8 cellular contexts compared by ENCODE assay signal in genomic region chr17:50206604-50207293, GRCh38. TPM values are rescaled to one million over a fixed set of nuclear protein-coding genes. Genes with fewer than 3 reads are reported as not detected.
DNase-seq lines count a peak whose midpoint lies in the region; ATAC-seq, FAIRE-seq and TF ChIP-seq lines count a peak whose summit lies in the region.

No MANE protein-coding gene starts in this region.

- H2AFZ ChIP-seq in HepG2 (ENCODE audit: low read length): no peak overlapping the region
- H2AFZ ChIP-seq in PC-9: no peak overlapping the region
- H2AFZ ChIP-seq in MM.1S (ENCODE audit: low read length): no peak overlapping the region

- H3K79me2 ChIP-seq in HepG2 (ENCODE audit: insufficient read depth, low read length) (no peaks in the 10 kb centered on the region), PC-9 (ENCODE audit: low read depth) (no peaks in the 10 kb centered on the region), MM.1S (ENCODE audit: low read length) (no peaks in the 10 kb centered on the region)

- H3K27ac Mint-ChIP-seq in activated naive CD8-positive, alpha-beta T cell treated with anti-CD3 and anti-CD28 coated beads for 36 hours: no peak overlapping the region

- in situ Hi-C loops in HepG2 (cut with HindIII; ENCODE audit: extremely low pct_ligation_motif_present, low pct_unique_long_range_greater_than_20kb): loop anchor here (5.0 kb wide), 1 partner anchor 66 kb away; the partner anchor contains the start of gene TMEM92
- in situ Hi-C loops in KBM-7 (cut with MboI; ENCODE audit: low pct_unique_long_range_greater_than_20kb, low sequenced_read_pairs): no loop called here

- H3K9ac ChIP-seq in HepG2 (ENCODE audit: insufficient read depth, low read depth, low read length) (no peak overlapping the region), MM.1S (ENCODE audit: low read length) (no peak overlapping the region)

- no peak overlapping the region for H3K4me2 ChIP-seq in HepG2 (ENCODE audit: low read depth, low read length)
- no peak overlapping the region for H3K4me2 ChIP-seq in PC-9
- H3K4me2 ChIP-seq in MM.1S (ENCODE audit: low read depth, low read length): no peak overlapping the region

- H3K4me1 ChIP-seq in HepG2 (ENCODE audit: insufficient read depth, low read length): peaks cover 34% of the 10 kb centered on the region
- H3K4me1 ChIP-seq in right lobe of liver: no peaks in the 10 kb centered on the region
- peaks cover 79% of the 10 kb centered on the region for H3K4me1 ChIP-seq in vagina
- peaks cover 12% of the 10 kb centered on the region for H3K4me1 ChIP-seq in PC-9 (replicated peaks; ENCODE audit: insufficient read depth)
- H3K4me1 ChIP-seq in MM.1S (ENCODE audit: low read length): no peaks in the 10 kb centered on the region

- intact Hi-C loops in HepG2 (cut with micrococcal nuclease; ENCODE audit: unreplicated experiment): no loop called here
- intact Hi-C loops in right lobe of liver (cut with DNase I): no loop called here
- intact Hi-C loops in vagina (cut with DNase I): no loop called here
- intact Hi-C loops in PC-9 (cut with micrococcal nuclease; ENCODE audit: unreplicated experiment): loop anchor here (10.0 kb wide), 1 partner anchor 488 kb away; no protein-coding TSS in a partner anchor

- TF ChIP-seq CTCF in HepG2 (CRISPR knock-in tag; IDR thresholded peaks at IDR 0.05): no peak
- TF ChIP-seq CTCF in right lobe of liver (IDR thresholded peaks at IDR 0.05): no peak
- TF ChIP-seq CTCF in vagina (IDR thresholded peaks at IDR 0.05): no peak
- no peak for TF ChIP-seq CTCF in PC-9 (conservative IDR thresholded peaks at IDR 0.05)
- TF ChIP-seq CTCF in MM.1S (IDR thresholded peaks at IDR 0.05; ENCODE audit: low read length): no peak

- H3K9me2 ChIP-seq in PC-9 (ENCODE audit: insufficient read depth) (no peaks in the 10 kb centered on the region), MM.1S (replicated peaks; ENCODE audit: insufficient read depth, low read length) (no peaks in the 10 kb centered on the region)

- WGBS in HepG2 (ENCODE audit: low lambda C conversion rate): 16% methylated on average over 18 of the region's 18 CpGs
- 15% methylated on average over 17 of the region's 18 CpGs for WGBS in right lobe of liver (ENCODE audit: insufficient coverage, low coverage, low lambda C conversion rate, missing lambda C conversion rate)

- H3K9me3 Mint-ChIP-seq in activated naive CD8-positive, alpha-beta T cell treated with anti-CD3 and anti-CD28 coated beads for 36 hours: no peaks in the 10 kb centered on the region

- H3K27ac ChIP-seq in HepG2 (ENCODE audit: extremely low read length, insufficient read depth, low read length) (no peak overlapping the region), right lobe of liver (no peak overlapping the region), vagina (peak overlapping the region; percentile 97), PC-9 (no peak overlapping the region), MM.1S (ENCODE audit: low read length) (no peak overlapping the region)

- H3K4me3 ChIP-seq in HepG2 (replicated peaks in 1 of 3; ENCODE audit: insufficient read depth in 1 of 3, low read depth in 2 of 3, low read length in 3 of 3): no peak overlapping the region
- H3K4me3 ChIP-seq in right lobe of liver: no peak overlapping the region
- H3K4me3 ChIP-seq in vagina: peak overlapping the region in 1 of 2 donors; percentile 33
- H3K4me3 ChIP-seq in PC-9: no peak overlapping the region
- H3K4me3 ChIP-seq in MM.1S (ENCODE audit: low read length): no peak overlapping the region

- POLR2A ChIA-PET in HepG2 (lab: Yijun Ruan, JAX) (no interaction called here), PC-9 (lab: Charles Lee; ENCODE audit: unreplicated experiment) (no interaction called here)

- no peak overlapping the region for H3K4me3 Mint-ChIP-seq in activated naive CD8-positive, alpha-beta T cell treated with anti-CD3 and anti-CD28 coated beads for 36 hours

- TF ChIP-seq EP300 in HepG2 (IDR thresholded peaks at IDR 0.05; ENCODE audit: low read depth in 2 of 2, low read length in 2 of 2) (no peak), HepG2 (CRISPR knock-in tag; IDR thresholded peaks at IDR 0.05; ENCODE audit: borderline replicate concordance) (no peak)

- H3K27me3 ChIP-seq in HepG2 (ENCODE audit: control insufficient read depth in 1 of 2, insufficient read depth in 2 of 2, low read length in 2 of 2) (peaks cover 8 to 87% of the 10 kb centered on the region in 2 experiments), right lobe of liver (no peaks in the 10 kb centered on the region), vagina (no peaks in the 10 kb centered on the region), PC-9 (ENCODE audit: insufficient read depth, low read depth) (peaks cover 66% of the 10 kb centered on the region), MM.1S (replicated peaks; ENCODE audit: insufficient read depth, low read length) (peaks cover 82% of the 10 kb centered on the region)

- DNase-seq in HepG2 (ENCODE audit: low spot score) (no peak), right lobe of liver (no peak), left kidney (ENCODE audit: low read depth, low spot score) (peak; percentile 85), vagina (ENCODE audit: extremely low spot score in 2 of 2) (no peak), PC-9 (no peak), MM.1S (no peak), KBM-7 (no peak)
- DNase-seq in activated naive CD8-positive, alpha-beta T cell treated with anti-CD3 and anti-CD28 coated beads for 36 hours: peak; percentile 42

- CTCF ChIA-PET in HepG2 (lab: Yijun Ruan, JAX; ENCODE audit: low intra/inter-chr PET ratio, low total read pairs) (no interaction called here), PC-9 (lab: Charles Lee) (interaction anchor here (0.6 to 0.7 kb wide), 2 partner anchors 9 to 39 kb away, joined by 8 to 12 read pairs; no protein-coding TSS in a partner anchor)

- H3K36me3 Mint-ChIP-seq in activated naive CD8-positive, alpha-beta T cell treated with anti-CD3 and anti-CD28 coated beads for 36 hours: no peaks in the 10 kb centered on the region

- H3K27me3 Mint-ChIP-seq in activated naive CD8-positive, alpha-beta T cell treated with anti-CD3 and anti-CD28 coated beads for 36 hours: peaks cover 74% of the 10 kb centered on the region

- no peak for FAIRE-seq in HepG2 (lab: Jason Lieb, UNC)

- TF ChIP-seq RAD21 in HepG2 (CRISPR knock-in tag; IDR thresholded peaks at IDR 0.05): no peak

- no peaks in the 10 kb centered on the region for H4K20me1 ChIP-seq in HepG2 (ENCODE audit: insufficient read depth, low read length)
- H4K20me1 ChIP-seq in PC-9 (ENCODE audit: insufficient read depth): no peaks in the 10 kb centered on the region
- H4K20me1 ChIP-seq in MM.1S (ENCODE audit: insufficient read depth, low read length): no peaks in the 10 kb centered on the region

- H3K9me3 ChIP-seq in HepG2 (ENCODE audit: low read length): no peaks in the 10 kb centered on the region
- no peaks in the 10 kb centered on the region for H3K9me3 ChIP-seq in right lobe of liver
- H3K9me3 ChIP-seq in vagina: no peaks in the 10 kb centered on the region
- H3K9me3 ChIP-seq in PC-9 (ENCODE audit: insufficient read depth, low read depth): no peaks in the 10 kb centered on the region
- no peaks in the 10 kb centered on the region for H3K9me3 ChIP-seq in MM.1S (replicated peaks; ENCODE audit: insufficient read depth, low read length)

- TF ChIP-seq POLR2A in HepG2 (IDR thresholded peaks at IDR 0.05; ENCODE audit: insufficient read depth in 1 of 2, low read depth in 2 of 2, low read length in 2 of 2): no peak
- TF ChIP-seq POLR2A in right lobe of liver (IDR thresholded peaks at IDR 0.05): no peak
- TF ChIP-seq POLR2A in vagina (IDR thresholded peaks at IDR 0.05): no peak

- BruUV-seq in HepG2 (replicated peaks; lab: Mats Ljungman, UMichigan) (no TSS peak), PC-9 (replicated peaks; lab: Mats Ljungman, UMichigan) (no TSS peak)

- H3K36me3 ChIP-seq in HepG2 (replicated peaks in 1 of 2; ENCODE audit: control insufficient read depth in 1 of 2, insufficient read depth in 2 of 2, low read length in 2 of 2): no peaks in the 10 kb centered on the region
- H3K36me3 ChIP-seq in right lobe of liver: no peaks in the 10 kb centered on the region
- no peaks in the 10 kb centered on the region for H3K36me3 ChIP-seq in vagina
- no peaks in the 10 kb centered on the region for H3K36me3 ChIP-seq in PC-9 (ENCODE audit: low read depth)
- no peaks in the 10 kb centered on the region for H3K36me3 ChIP-seq in MM.1S (replicated peaks; ENCODE audit: insufficient read depth, low read length)

- no peak for ATAC-seq in HepG2
- ATAC-seq in right lobe of liver: no peak

- H3F3A ChIP-seq in PC-9 (ENCODE audit: insufficient read depth, low read depth) (no peaks in the 10 kb centered on the region), MM.1S (ENCODE audit: insufficient read depth, low read length) (no peaks in the 10 kb centered on the region)

- peaks cover 3% of the 10 kb centered on the region for H3K4me1 Mint-ChIP-seq in activated naive CD8-positive, alpha-beta T cell treated with anti-CD3 and anti-CD28 coated beads for 36 hours

RNA-seq across cellular contexts. Expression of gene COL1A1, which starts 5.3 kb away (rescaled TPM):
- total RNA-seq in HepG2 (2016; rRNA removed; fragmentation: Illumina TruSeq; extraction: Trizol) (0.17 TPM in 1 of 2 replicates, not detected in the other), right lobe of liver (100 to 1,000 TPM in 1 of 6 experiments, 10 to 100 TPM in 4, 1 to 10 TPM in 1; 9.3 to 109 (median 34.7) TPM), vagina (171 TPM), PC-9 (2021) (20.7 and 29.5 TPM in 2 replicates)
- total RNA-seq in HepG2 (2016; cell fraction: cytosol; rRNA removed; fragmentation: Illumina TruSeq; extraction: Trizol; ENCODE audit: low read depth): not detected in 2 replicates
- total RNA-seq in HepG2 (2016; cell fraction: insoluble cytoplasmic fraction; rRNA removed; fragmentation: Illumina TruSeq; extraction: Trizol): 0.03 and 0.06 TPM in 2 replicates
- total RNA-seq in HepG2 (2016; cell fraction: membrane; rRNA removed; fragmentation: Illumina TruSeq; extraction: Trizol): 0.09 and 0.24 TPM in 2 replicates
- total RNA-seq in HepG2 (2016; cell fraction: nucleus; rRNA removed; fragmentation: Illumina TruSeq; extraction: Trizol): 0.68 and 0.72 TPM in 2 replicates
- polyA plus RNA-seq in HepG2 (2011; rRNA removed): 0.05 and 0.14 TPM in 2 replicates
- polyA plus RNA-seq in HepG2 (2011; cell fraction: cytosol; rRNA removed): 0.01 TPM in 1 of 2 replicates, not detected in the other
- 1.7 and 2.5 TPM in 2 replicates for polyA plus RNA-seq in HepG2 (2011; cell fraction: nucleus; rRNA removed)
- polyA plus RNA-seq in HepG2 (2012): 0.19 TPM in 2 replicates
- 0.03 TPM in 1 of 2 replicates, not detected in the other for polyA plus RNA-seq in HepG2 (2016; cell fraction: cytosol; fragmentation: Illumina TruSeq; extraction: Trizol; ENCODE audit: low read depth)
- polyA plus RNA-seq in HepG2 (2016; cell fraction: insoluble cytoplasmic fraction; fragmentation: Illumina TruSeq; extraction: Trizol; ENCODE audit: low read depth): 0.07 TPM in 1 of 2 replicates, not detected in the other
- polyA plus RNA-seq in HepG2 (2016; cell fraction: membrane; fragmentation: Illumina TruSeq; extraction: Trizol; ENCODE audit: low read depth): not detected in 2 replicates
- 1.00 and 2.8 TPM in 2 replicates for polyA plus RNA-seq in HepG2 (2016; cell fraction: nucleus; fragmentation: Illumina TruSeq; extraction: Trizol; ENCODE audit: insufficient read depth, low read depth)
- polyA minus RNA-seq in HepG2 (2011; rRNA and poly(A)+ RNA removed; ENCODE audit: low replicate concordance): 35.8 TPM in 1 of 2 replicates, not detected in the other
- 0.70 and 0.79 TPM in 2 replicates for polyA minus RNA-seq in HepG2 (2011; cell fraction: cytosol; rRNA and poly(A)+ RNA removed)
- polyA minus RNA-seq in HepG2 (2011; cell fraction: nucleus; rRNA and poly(A)+ RNA removed): 0.52 and 1.2 TPM in 2 replicates
- under 1 TPM; 0.72 to 0.78 TPM for total RNA-seq in activated naive CD8-positive, alpha-beta T cell treated with anti-CD3 and anti-CD28 coated beads for 36 hours

RNA-seq across cellular contexts. Expression of gene SGCA, which starts 40.9 kb away (rescaled TPM):
- total RNA-seq in HepG2 (2016; rRNA removed; fragmentation: Illumina TruSeq; extraction: Trizol): not detected in 2 replicates
- not detected in 2 replicates for total RNA-seq in HepG2 (2016; cell fraction: cytosol; rRNA removed; fragmentation: Illumina TruSeq; extraction: Trizol; ENCODE audit: low read depth)
- total RNA-seq in HepG2 (2016; cell fraction: insoluble cytoplasmic fraction; rRNA removed; fragmentation: Illumina TruSeq; extraction: Trizol): not detected in 2 replicates
- not detected in 2 replicates for total RNA-seq in HepG2 (2016; cell fraction: membrane; rRNA removed; fragmentation: Illumina TruSeq; extraction: Trizol)
- not detected in 2 replicates for total RNA-seq in HepG2 (2016; cell fraction: nucleus; rRNA removed; fragmentation: Illumina TruSeq; extraction: Trizol)
- polyA plus RNA-seq in HepG2 (2011; rRNA removed): not detected in 2 replicates
- polyA plus RNA-seq in HepG2 (2011; cell fraction: cytosol; rRNA removed): not detected in 2 replicates
- 0.42 TPM in 1 of 2 replicates, not detected in the other for polyA plus RNA-seq in HepG2 (2011; cell fraction: nucleus; rRNA removed)
- not detected in 2 replicates for polyA plus RNA-seq in HepG2 (2012)
- polyA plus RNA-seq in HepG2 (2016; cell fraction: cytosol; fragmentation: Illumina TruSeq; extraction: Trizol; ENCODE audit: low read depth): not detected in 2 replicates
- not detected in 2 replicates for polyA plus RNA-seq in HepG2 (2016; cell fraction: insoluble cytoplasmic fraction; fragmentation: Illumina TruSeq; extraction: Trizol; ENCODE audit: low read depth)
- not detected in 2 replicates for polyA plus RNA-seq in HepG2 (2016; cell fraction: membrane; fragmentation: Illumina TruSeq; extraction: Trizol; ENCODE audit: low read depth)
- not detected in 2 replicates for polyA plus RNA-seq in HepG2 (2016; cell fraction: nucleus; fragmentation: Illumina TruSeq; extraction: Trizol; ENCODE audit: insufficient read depth, low read depth)
- polyA minus RNA-seq in HepG2 (2011; rRNA and poly(A)+ RNA removed; ENCODE audit: low replicate concordance): 0.19 TPM in 1 of 2 replicates, not detected in the other
- polyA minus RNA-seq in HepG2 (2011; cell fraction: cytosol; rRNA and poly(A)+ RNA removed): not detected in 2 replicates
- polyA minus RNA-seq in HepG2 (2011; cell fraction: nucleus; rRNA and poly(A)+ RNA removed): not detected in 2 replicates
- 1 to 10 TPM in 4 of 6 experiments, under 1 TPM in 2; 0.48 to 2.8 (median 1.6) TPM for total RNA-seq in right lobe of liver
- under 1 TPM in 1 of 2 experiments, not detected in 1; 0.38 TPM for total RNA-seq in activated naive CD8-positive, alpha-beta T cell treated with anti-CD3 and anti-CD28 coated beads for 36 hours
- total RNA-seq in vagina: 2.2 TPM
- not detected in 2 replicates for total RNA-seq in PC-9 (2021)

RNA-seq across cellular contexts. Expression of gene PPP1R9B, which starts 56.3 kb away (rescaled TPM):
- 11.0 and 15.8 TPM in 2 replicates for total RNA-seq in HepG2 (2016; rRNA removed; fragmentation: Illumina TruSeq; extraction: Trizol)
- total RNA-seq in HepG2 (2016; cell fraction: cytosol; rRNA removed; fragmentation: Illumina TruSeq; extraction: Trizol; ENCODE audit: low read depth): 1.3 and 1.6 TPM in 2 replicates
- total RNA-seq in HepG2 (2016; cell fraction: insoluble cytoplasmic fraction; rRNA removed; fragmentation: Illumina TruSeq; extraction: Trizol): 8.3 and 16.2 TPM in 2 replicates
- total RNA-seq in HepG2 (2016; cell fraction: membrane; rRNA removed; fragmentation: Illumina TruSeq; extraction: Trizol): 7.0 and 7.3 TPM in 2 replicates
- total RNA-seq in HepG2 (2016; cell fraction: nucleus; rRNA removed; fragmentation: Illumina TruSeq; extraction: Trizol): 10.9 and 13.5 TPM in 2 replicates
- 8.7 and 9.4 TPM in 2 replicates for polyA plus RNA-seq in HepG2 (2011; rRNA removed)
- 7.4 and 9.0 TPM in 2 replicates for polyA plus RNA-seq in HepG2 (2011; cell fraction: cytosol; rRNA removed)
- 13.1 and 16.4 TPM in 2 replicates for polyA plus RNA-seq in HepG2 (2011; cell fraction: nucleus; rRNA removed)
- 9.8 and 11.6 TPM in 2 replicates for polyA plus RNA-seq in HepG2 (2012)
- 1.2 and 1.4 TPM in 2 replicates for polyA plus RNA-seq in HepG2 (2016; cell fraction: cytosol; fragmentation: Illumina TruSeq; extraction: Trizol; ENCODE audit: low read depth)
- polyA plus RNA-seq in HepG2 (2016; cell fraction: insoluble cytoplasmic fraction; fragmentation: Illumina TruSeq; extraction: Trizol; ENCODE audit: low read depth): 14.2 and 17.2 TPM in 2 replicates
- polyA plus RNA-seq in HepG2 (2016; cell fraction: membrane; fragmentation: Illumina TruSeq; extraction: Trizol; ENCODE audit: low read depth): 7.2 TPM in 2 replicates
- polyA plus RNA-seq in HepG2 (2016; cell fraction: nucleus; fragmentation: Illumina TruSeq; extraction: Trizol; ENCODE audit: insufficient read depth, low read depth): 35.0 and 35.2 TPM in 2 replicates
- polyA minus RNA-seq in HepG2 (2011; rRNA and poly(A)+ RNA removed; ENCODE audit: low replicate concordance): 15.4 and 32.3 TPM in 2 replicates
- polyA minus RNA-seq in HepG2 (2011; cell fraction: cytosol; rRNA and poly(A)+ RNA removed): 7.3 and 11.8 TPM in 2 replicates
- polyA minus RNA-seq in HepG2 (2011; cell fraction: nucleus; rRNA and poly(A)+ RNA removed): 7.8 and 9.3 TPM in 2 replicates
- total RNA-seq in right lobe of liver: 10 to 100 TPM in 5 of 6 experiments, 1 to 10 TPM in 1; 9.9 to 18.1 (median 12.0) TPM
- total RNA-seq in activated naive CD8-positive, alpha-beta T cell treated with anti-CD3 and anti-CD28 coated beads for 36 hours: 10 to 100 TPM; 50.9 to 52.0 TPM
- total RNA-seq in vagina: 37.6 TPM
- 34.0 and 35.8 TPM in 2 replicates for total RNA-seq in PC-9 (2021)

Comparison
In these comparisons a context has a peak if more than half of its experiments do, and no peak if none do; other contexts are left out.
1. RNA of gene COL1A1, which starts 5.3 kb away (total RNA-seq): 171 TPM in vagina (single experiment), 9.3 to 109 TPM in right lobe of liver and 20.7 to 29.5 TPM in PC-9; 0.72 to 0.78 TPM in activated naive CD8-positive, alpha-beta T cell treated with anti-CD3 and anti-CD28 coated beads for 36 hours and 0.03 to 0.72 TPM in HepG2; every median in the first group is over 4 times any median in the second.
2. DNase-seq: peak in activated naive CD8-positive, alpha-beta T cell treated with anti-CD3 and anti-CD28 coated beads for 36 hours (single experiment) and left kidney (single experiment); none in HepG2 (single experiment), right lobe of liver (0 of 3), vagina (0 of 2), PC-9 (0 of 2), MM.1S (single experiment) and KBM-7 (single experiment).